10 cellular contexts compared by ENCODE assay signal in genomic region chr11:125762445-125762844, GRCh38. TPM values are rescaled to one million over a fixed set of nuclear protein-coding genes. Genes with fewer than 3 reads are reported as not detected.
"Had no signal": no experiment of that assay in that cellular context is flagged by ENCODE, and none has a peak within 500 bp of the region (broad histone marks: within the 10 kb centered on the region; RNA-seq: fewer than 3 reads in every experiment).

No MANE protein-coding gene starts in this region.

- H3K27ac ChIP-seq: HL-60, KMS-11 had no signal

- ATAC-seq: K562 had no signal

- H3K4me2 ChIP-seq: KMS-11 had no signal

- H3K9ac ChIP-seq: KMS-11 had no signal

- DNase-seq: IMR-90, KBM-7, KG1 had no signal

- H3K4me3 ChIP-seq: K562 had no signal

- FAIRE-seq: HTR-8/SVneo, K562 had no signal

RNA-seq across cellular contexts. Expression of gene PATE2, which starts 16.2 kb away (rescaled TPM):
- total RNA-seq: HT-29, HT1080, IMR-90, K562 had no signal
- polyA plus RNA-seq: IgD-negative memory B cell, IMR-90, K562 had no signal

RNA-seq across cellular contexts. Expression of gene PATE1, which starts 16.4 kb away (rescaled TPM):
- total RNA-seq: HT-29, HT1080, IMR-90, K562 had no signal
- polyA plus RNA-seq: IgD-negative memory B cell, IMR-90, K562 had no signal

RNA-seq across cellular contexts. Expression of gene PATE3, which starts 25.5 kb away (rescaled TPM):
- total RNA-seq: HT-29, HT1080, IMR-90, K562 had no signal
- polyA plus RNA-seq: IgD-negative memory B cell, IMR-90, K562 had no signal
